Comparison of ENCODE assay signal across 14 cellular contexts in the genomic region with DNA sequence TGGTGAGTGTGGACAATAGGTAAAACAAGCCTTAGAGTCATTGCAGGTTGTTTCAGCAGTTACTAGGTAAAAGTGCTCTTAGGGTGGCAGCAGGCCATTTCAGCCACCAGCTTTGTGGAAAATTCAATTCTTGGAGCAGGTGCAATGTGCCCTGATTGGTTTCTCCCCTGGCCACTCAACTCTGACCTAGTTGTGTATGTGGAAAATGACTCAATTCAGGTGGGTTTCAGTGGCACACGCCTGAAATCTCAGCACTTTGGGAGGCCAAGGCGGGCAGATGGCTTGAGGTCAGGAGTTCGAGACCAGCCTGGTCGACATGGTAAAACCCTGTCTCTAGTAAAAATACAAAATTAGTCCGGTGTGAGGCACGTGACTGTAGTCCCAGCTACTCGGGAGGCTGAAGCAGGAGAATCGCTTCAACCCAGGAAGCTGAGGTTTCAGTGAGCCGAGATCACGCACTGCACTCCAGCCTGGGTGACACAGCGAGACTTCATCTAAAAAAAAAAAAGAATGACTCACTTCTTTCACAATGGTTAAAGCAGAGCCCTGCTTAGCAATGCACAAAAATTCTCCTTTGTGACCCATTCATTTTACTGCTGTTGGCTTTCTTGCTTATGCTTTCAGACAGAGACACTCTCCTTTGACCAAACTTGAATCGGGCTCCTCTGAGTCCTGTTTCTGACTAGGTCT. TPM values are rescaled to one million over a fixed set of nuclear protein-coding genes. Genes with fewer than 3 reads are reported as not detected.
DNase-seq lines count a peak whose midpoint lies in the region; ATAC-seq, FAIRE-seq and TF ChIP-seq lines count a peak whose summit lies in the region.
"Not testable (repeated sequence)": the region's sequence is repeated elsewhere in the genome, so short reads cannot be mapped to it uniquely, and the experiment has no call there.
"Had no signal": no experiment of that assay in that cellular context is flagged by ENCODE, and none has a peak within 500 bp of the region (broad histone marks: within the 10 kb centered on the region; RNA-seq: fewer than 3 reads in every experiment).

No MANE protein-coding gene starts in this region.

- not testable (repeated sequence) for H3K9ac ChIP-seq in K562 (ENCODE audit: insufficient read depth in 1 of 2, low read depth in 2 of 2, low read length in 2 of 2)

- H3K27ac ChIP-seq in CD4-positive, CD25-positive, alpha-beta regulatory T cell (ENCODE audit: insufficient read depth, low read length, poor library complexity, severe bottlenecking); RWPE2 (ENCODE audit: poor library complexity, severe bottlenecking); K562 (ENCODE audit: extremely low read depth, low read depth, low read length); foreskin keratinocyte: not testable (repeated sequence)

- H3K4me3 Mint-ChIP-seq in CD4-positive, CD25-positive, alpha-beta regulatory T cell; activated CD8-positive, alpha-beta T cell treated with anti-CD3 and anti-CD28 coated beads for 36 hours; activated T-helper 17 cell treated with anti-CD3 and anti-CD28 coated beads, Interleukin-2, amount 50 U/mL, for 72 hours: not testable (repeated sequence)

- WGBS in K562 (ENCODE audit: insufficient coverage, low coverage, missing lambda C conversion rate): no CpG with 5 or more reads among the region's 12 CpGs

- not testable (repeated sequence) for H3K9me3 ChIP-seq in CD4-positive, CD25-positive, alpha-beta regulatory T cell (ENCODE audit: control insufficient read depth in 2 of 2, low read length in 2 of 2); RWPE2 (ENCODE audit: severe bottlenecking); K562 (replicated peaks; ENCODE audit: control insufficient read depth, insufficient read depth, low read depth, low read length)

- in situ Hi-C loops in K562 (cut with MboI): not testable (repeated sequence)

- not testable (repeated sequence) for H3K4me2 ChIP-seq in K562 (ENCODE audit: insufficient read depth, low read length)

- H3K27me3 Mint-ChIP-seq in CD4-positive, CD25-positive, alpha-beta regulatory T cell; activated CD8-positive, alpha-beta T cell treated with anti-CD3 and anti-CD28 coated beads for 36 hours; activated T-helper 17 cell treated with anti-CD3 and anti-CD28 coated beads, Interleukin-2, amount 50 U/mL, for 72 hours: not testable (repeated sequence)

- H3K36me3 ChIP-seq in CD4-positive, CD25-positive, alpha-beta regulatory T cell (ENCODE audit: control insufficient read depth, insufficient read depth, low read length); RWPE2 (ENCODE audit: low read depth); K562 (ENCODE audit: control insufficient read depth, insufficient read depth, low read length): not testable (repeated sequence)

- peak; percentile 40 to 67 for ATAC-seq in CD4-positive, CD25-positive, alpha-beta regulatory T cell (ENCODE audit: low read depth in 2 of 2)
- ATAC-seq in HG02870 (IDR thresholded peaks at IDR 0.05; ENCODE audit: unreplicated experiment): peak; percentile 55
- ATAC-seq in RWPE2 (ENCODE audit: low read depth): peak; percentile 69
- peak; percentile 98 for ATAC-seq in activated CD8-positive, alpha-beta T cell treated with anti-CD3 and anti-CD28 coated beads for 36 hours
- peak; percentile 99 for ATAC-seq in activated T-helper 17 cell treated with anti-CD3 and anti-CD28 coated beads, Interleukin-2, amount 50 U/mL, for 72 hours (replicated peaks)
- ATAC-seq in K562: peak; percentile 61; the same call in 2 of the 3 replicates
- peak; percentile 81 for ATAC-seq in foreskin keratinocyte
- peak; percentile 83 for ATAC-seq in stimulated activated naive CD8-positive, alpha-beta T cell treated with anti-CD3 and anti-CD28 coated beads, Interleukin-15, Interleukin-2, amounts not matched to agents 100 U/mL and 50 U/mL, for 24 hours

- TF ChIP-seq RAD21 in K562 (CRISPR knock-in tag; conservative IDR thresholded peaks at IDR 0.05 in 1 of 2, IDR thresholded peaks at IDR 0.05 in 1 of 2): not testable (repeated sequence)

- not testable (repeated sequence) for DNase-seq in CD4-positive, CD25-positive, alpha-beta regulatory T cell; RWPE2 (ENCODE audit: low spot score); activated CD8-positive, alpha-beta T cell treated with anti-CD3 and anti-CD28 coated beads for 36 hours; K562 (ENCODE audit: extremely low read depth in 1 of 4, low spot score in 3 of 4); foreskin keratinocyte; stimulated activated naive CD8-positive, alpha-beta T cell treated with anti-CD3 and anti-CD28 coated beads, Interleukin-15, Interleukin-2, amounts not matched to agents 100 U/mL and 50 U/mL, for 24 hours

- H3K9me1 ChIP-seq in K562 (ENCODE audit: control insufficient read depth, insufficient read depth, low read length): not testable (repeated sequence)

- POLR2A ChIA-PET in activated CD8-positive, alpha-beta T cell treated with anti-CD3 and anti-CD28 coated beads for 36 hours (lab: Charles Lee): interaction anchor here (0.6 kb wide), 1 partner anchor 139 kb away, joined by 3 read pairs; no protein-coding TSS in a partner anchor
- POLR2A ChIA-PET in K562 (lab: Yijun Ruan, JAX): not testable (repeated sequence)

- not testable (repeated sequence) for TF ChIP-seq POLR2A in K562 (conservative IDR thresholded peaks at IDR 0.05)

- intact Hi-C loops in activated CD8-positive, alpha-beta T cell treated with anti-CD3 and anti-CD28 coated beads for 36 hours (cut with micrococcal nuclease); K562 (cut with micrococcal nuclease): not testable (repeated sequence)

- not testable (repeated sequence) for TF ChIP-seq EP300 in K562 (IDR thresholded peaks at IDR 0.05; ENCODE audit: low read length)

- H4K20me1 ChIP-seq in K562 (replicated peaks; ENCODE audit: control insufficient read depth, insufficient read depth, low read length): not testable (repeated sequence)

- H3K27me3 ChIP-seq in CD4-positive, CD25-positive, alpha-beta regulatory T cell (ENCODE audit: control insufficient read depth, insufficient read depth, low read length); RWPE2 (ENCODE audit: insufficient read depth, poor library complexity, severe bottlenecking); K562 (ENCODE audit: control insufficient read depth in 2 of 2, insufficient read depth in 2 of 2, low read length in 2 of 2); foreskin keratinocyte: not testable (repeated sequence)

- H3K79me2 ChIP-seq in K562 (ENCODE audit: control insufficient read depth, insufficient read depth, low read length): not testable (repeated sequence)

- H3K9me3 Mint-ChIP-seq in CD4-positive, CD25-positive, alpha-beta regulatory T cell; activated CD8-positive, alpha-beta T cell treated with anti-CD3 and anti-CD28 coated beads for 36 hours; activated T-helper 17 cell treated with anti-CD3 and anti-CD28 coated beads, Interleukin-2, amount 50 U/mL, for 72 hours: not testable (repeated sequence)

- H3K4me3 ChIP-seq in CD4-positive, CD25-positive, alpha-beta regulatory T cell (ENCODE audit: low read depth, low read length); RWPE2 (ENCODE audit: severe bottlenecking); K562: not testable (repeated sequence)

- CTCF ChIA-PET in activated CD8-positive, alpha-beta T cell treated with anti-CD3 and anti-CD28 coated beads for 36 hours (lab: Charles Lee); K562 (lab: Yijun Ruan, JAX; ENCODE audit: low intra/inter-chr PET ratio): not testable (repeated sequence)

- H2AFZ ChIP-seq in K562 (ENCODE audit: low read depth, low read length): not testable (repeated sequence)

- not testable (repeated sequence) for H3K4me1 Mint-ChIP-seq in CD4-positive, CD25-positive, alpha-beta regulatory T cell; activated CD8-positive, alpha-beta T cell treated with anti-CD3 and anti-CD28 coated beads for 36 hours (ENCODE audit: low read depth); activated T-helper 17 cell treated with anti-CD3 and anti-CD28 coated beads, Interleukin-2, amount 50 U/mL, for 72 hours

- not testable (repeated sequence) for H3K36me3 Mint-ChIP-seq in CD4-positive, CD25-positive, alpha-beta regulatory T cell; activated CD8-positive, alpha-beta T cell treated with anti-CD3 and anti-CD28 coated beads for 36 hours (ENCODE audit: low read depth); activated T-helper 17 cell treated with anti-CD3 and anti-CD28 coated beads, Interleukin-2, amount 50 U/mL, for 72 hours (ENCODE audit: low read depth)

- TF ChIP-seq CTCF in RWPE2 (IDR thresholded peaks at IDR 0.05; ENCODE audit: poor library complexity, severe bottlenecking); activated CD8-positive, alpha-beta T cell treated with anti-CD3 and anti-CD28 coated beads for 36 hours (IDR thresholded peaks at IDR 0.05); K562 (IDR thresholded peaks at IDR 0.05 in 2 of 3, conservative IDR thresholded peaks at IDR 0.05 in 1 of 3; ENCODE audit: insufficient read depth in 2 of 3, low read depth in 1 of 3, low read length in 3 of 3); foreskin keratinocyte (conservative IDR thresholded peaks at IDR 0.05): not testable (repeated sequence)

- not testable (repeated sequence) for BruUV-seq in K562 (replicated peaks; lab: Mats Ljungman, UMichigan)

- H3K4me1 ChIP-seq in CD4-positive, CD25-positive, alpha-beta regulatory T cell (ENCODE audit: control insufficient read depth, insufficient read depth, low read length, poor library complexity, severe bottlenecking); RWPE2 (ENCODE audit: insufficient read depth, poor library complexity, severe bottlenecking); K562 (replicated peaks in 1 of 2; ENCODE audit: control insufficient read depth in 2 of 2, insufficient read depth in 2 of 2, low read length in 2 of 2); foreskin keratinocyte: not testable (repeated sequence)

- H3K27ac Mint-ChIP-seq in CD4-positive, CD25-positive, alpha-beta regulatory T cell; activated CD8-positive, alpha-beta T cell treated with anti-CD3 and anti-CD28 coated beads for 36 hours; activated T-helper 17 cell treated with anti-CD3 and anti-CD28 coated beads, Interleukin-2, amount 50 U/mL, for 72 hours: not testable (repeated sequence)

- not testable (repeated sequence) for FAIRE-seq in K562 (lab: Jason Lieb, UNC)

RNA-seq across cellular contexts. Expression of gene SSX4B, which starts 15.4 kb away (rescaled TPM):
- total RNA-seq in CD4-positive, CD25-positive, alpha-beta regulatory T cell: not detected
- polyA plus RNA-seq in CD4-positive, CD25-positive, alpha-beta regulatory T cell: not detected
- not detected for total RNA-seq in activated CD8-positive, alpha-beta T cell treated with anti-CD3 and anti-CD28 coated beads for 36 hours
- total RNA-seq in activated T-helper 17 cell treated with anti-CD3 and anti-CD28 coated beads, Interleukin-2, amount 50 U/mL, for 72 hours: not detected
- total RNA-seq in K562 (2011; cell fraction: chromatin; rRNA removed; ENCODE audit: low replicate concordance): not detected in 2 replicates
- not detected in 2 replicates for total RNA-seq in K562 (2011; cell fraction: nucleolus; rRNA removed)
- 0.44 TPM in 1 of 2 replicates, not detected in the other for total RNA-seq in K562 (2011; cell fraction: nucleoplasm; rRNA removed)
- total RNA-seq in K562 (2014; rRNA removed): not detected in 2 replicates
- total RNA-seq in K562 (2014; rRNA removed; fragmentation: Illumina TruSeq; extraction: Trizol): 4.9 and 8.3 TPM in 2 replicates
- total RNA-seq in K562 (2015; rRNA removed; fragmentation: Illumina TruSeq; extraction: Trizol): 4.2 and 6.0 TPM in 2 replicates
- 3.0 TPM in 2 replicates for total RNA-seq in K562 (2021)
- polyA plus RNA-seq in K562 (2011; rRNA removed): 0.29 and 0.72 TPM in 2 replicates
- 0.30 and 1.0 TPM in 2 replicates for polyA plus RNA-seq in K562 (2011; cell fraction: cytosol; rRNA removed)
- 0.35 TPM in 1 of 2 replicates, not detected in the other for polyA plus RNA-seq in K562 (2011; cell fraction: nucleus; rRNA removed)
- 6.7 and 27.6 TPM in 2 replicates for polyA plus RNA-seq in K562 (2012)
- 10.0 TPM in 1 of 2 replicates, not detected in the other for polyA plus RNA-seq in K562 (2014; fragmentation: Illumina TruSeq; extraction: Trizol)
- 1 to 10 TPM; 7.0 to 8.8 TPM for polyA plus RNA-seq in K562 (2014; fragmentation: Nextera tagmentation; extraction: Ambion mirVana)
- 4.2 TPM in 1 of 2 replicates, not detected in the other for polyA plus RNA-seq in K562 (2014; rRNA removed)
- polyA minus RNA-seq in K562 (2011; rRNA and poly(A)+ RNA removed): 0.66 TPM in 1 of 2 replicates, not detected in the other
- not detected in 2 replicates for polyA minus RNA-seq in K562 (2011; cell fraction: cytosol; rRNA and poly(A)+ RNA removed)
- polyA minus RNA-seq in K562 (2011; cell fraction: nucleus; rRNA and poly(A)+ RNA removed): not detected in 2 replicates
- not detected in 2 replicates for total RNA-seq in foreskin keratinocyte
- not detected in 2 replicates for polyA plus RNA-seq in foreskin keratinocyte
- total RNA-seq: CD8-positive, alpha-beta memory T cell; GM23248; H4; HT-29 had no signal
- polyA plus RNA-seq: A549; BJ; CD8-positive, alpha-beta memory T cell; GM23248 had no signal

RNA-seq across cellular contexts. Expression of gene SLC38A5, which starts 42.9 kb away (rescaled TPM):
- 23.3 TPM for total RNA-seq in CD4-positive, CD25-positive, alpha-beta regulatory T cell
- 10 to 100 TPM; 12.9 to 23.7 (median 19.3) TPM for polyA plus RNA-seq in CD4-positive, CD25-positive, alpha-beta regulatory T cell
- 10 to 100 TPM; 82.1 to 92.6 TPM for total RNA-seq in activated CD8-positive, alpha-beta T cell treated with anti-CD3 and anti-CD28 coated beads for 36 hours
- total RNA-seq in activated T-helper 17 cell treated with anti-CD3 and anti-CD28 coated beads, Interleukin-2, amount 50 U/mL, for 72 hours: 100 to 1,000 TPM; 130 to 170 TPM
- total RNA-seq in K562 (2011; cell fraction: chromatin; rRNA removed; ENCODE audit: low replicate concordance): 149 and 408 TPM in 2 replicates
- 510 and 535 TPM in 2 replicates for total RNA-seq in K562 (2011; cell fraction: nucleolus; rRNA removed)
- 308 and 339 TPM in 2 replicates for total RNA-seq in K562 (2011; cell fraction: nucleoplasm; rRNA removed)
- total RNA-seq in K562 (2014; rRNA removed): 142 and 201 TPM in 2 replicates
- total RNA-seq in K562 (2014; rRNA removed; fragmentation: Illumina TruSeq; extraction: Trizol): 72.6 and 88.6 TPM in 2 replicates
- total RNA-seq in K562 (2015; rRNA removed; fragmentation: Illumina TruSeq; extraction: Trizol): 128 and 129 TPM in 2 replicates
- total RNA-seq in K562 (2021): 213 and 228 TPM in 2 replicates
- 163 and 193 TPM in 2 replicates for polyA plus RNA-seq in K562 (2011; rRNA removed)
- 284 and 627 TPM in 2 replicates for polyA plus RNA-seq in K562 (2011; cell fraction: cytosol; rRNA removed)
- 364 and 581 TPM in 2 replicates for polyA plus RNA-seq in K562 (2011; cell fraction: nucleus; rRNA removed)
- polyA plus RNA-seq in K562 (2012): 62.8 and 197 TPM in 2 replicates
- 204 and 238 TPM in 2 replicates for polyA plus RNA-seq in K562 (2014; fragmentation: Illumina TruSeq; extraction: Trizol)
- polyA plus RNA-seq in K562 (2014; fragmentation: Nextera tagmentation; extraction: Ambion mirVana): 10 to 100 TPM in 1 of 2 experiments, 1 to 10 TPM in 1; 9.3 to 31.2 TPM
- 199 and 251 TPM in 2 replicates for polyA plus RNA-seq in K562 (2014; rRNA removed)
- 113 and 240 TPM in 2 replicates for polyA minus RNA-seq in K562 (2011; rRNA and poly(A)+ RNA removed)
- polyA minus RNA-seq in K562 (2011; cell fraction: cytosol; rRNA and poly(A)+ RNA removed): 150 and 177 TPM in 2 replicates
- 42.9 and 49.0 TPM in 2 replicates for polyA minus RNA-seq in K562 (2011; cell fraction: nucleus; rRNA and poly(A)+ RNA removed)
- total RNA-seq in foreskin keratinocyte: 170 and 252 TPM in 2 replicates
- polyA plus RNA-seq in foreskin keratinocyte: 216 and 317 TPM in 2 replicates

RNA-seq across cellular contexts. Expression of gene SSX4, which starts 43.8 kb away (rescaled TPM):
- total RNA-seq in CD4-positive, CD25-positive, alpha-beta regulatory T cell: not detected
- polyA plus RNA-seq in CD4-positive, CD25-positive, alpha-beta regulatory T cell: not detected
- total RNA-seq in activated CD8-positive, alpha-beta T cell treated with anti-CD3 and anti-CD28 coated beads for 36 hours: not detected
- total RNA-seq in activated T-helper 17 cell treated with anti-CD3 and anti-CD28 coated beads, Interleukin-2, amount 50 U/mL, for 72 hours: not detected
- not detected in 2 replicates for total RNA-seq in K562 (2011; cell fraction: chromatin; rRNA removed; ENCODE audit: low replicate concordance)
- total RNA-seq in K562 (2011; cell fraction: nucleolus; rRNA removed): not detected in 2 replicates
- total RNA-seq in K562 (2011; cell fraction: nucleoplasm; rRNA removed): 0.44 TPM in 1 of 2 replicates, not detected in the other
- total RNA-seq in K562 (2014; rRNA removed): 6.1 and 6.3 TPM in 2 replicates
- 2.4 TPM in 1 of 2 replicates, not detected in the other for total RNA-seq in K562 (2014; rRNA removed; fragmentation: Illumina TruSeq; extraction: Trizol)
- 3.6 and 6.2 TPM in 2 replicates for total RNA-seq in K562 (2015; rRNA removed; fragmentation: Illumina TruSeq; extraction: Trizol)
- 3.0 TPM in 2 replicates for total RNA-seq in K562 (2021)
- 0.29 and 0.72 TPM in 2 replicates for polyA plus RNA-seq in K562 (2011; rRNA removed)
- polyA plus RNA-seq in K562 (2011; cell fraction: cytosol; rRNA removed): 0.30 and 1.0 TPM in 2 replicates
- 0.35 TPM in 1 of 2 replicates, not detected in the other for polyA plus RNA-seq in K562 (2011; cell fraction: nucleus; rRNA removed)
- 3.6 TPM in 1 of 2 replicates, not detected in the other for polyA plus RNA-seq in K562 (2012)
- polyA plus RNA-seq in K562 (2014; fragmentation: Illumina TruSeq; extraction: Trizol): 3.4 and 9.8 TPM in 2 replicates
- 1 to 10 TPM; 2.9 to 5.9 TPM for polyA plus RNA-seq in K562 (2014; fragmentation: Nextera tagmentation; extraction: Ambion mirVana)
- polyA plus RNA-seq in K562 (2014; rRNA removed): 4.2 and 7.5 TPM in 2 replicates
- polyA minus RNA-seq in K562 (2011; rRNA and poly(A)+ RNA removed): 0.56 and 0.66 TPM in 2 replicates
- polyA minus RNA-seq in K562 (2011; cell fraction: cytosol; rRNA and poly(A)+ RNA removed): not detected in 2 replicates
- polyA minus RNA-seq in K562 (2011; cell fraction: nucleus; rRNA and poly(A)+ RNA removed): not detected in 2 replicates
- not detected in 2 replicates for total RNA-seq in foreskin keratinocyte
- not detected in 2 replicates for polyA plus RNA-seq in foreskin keratinocyte
- total RNA-seq: CD8-positive, alpha-beta memory T cell; GM23248; H4; HT-29 had no signal
- polyA plus RNA-seq: A549; BJ; CD8-positive, alpha-beta memory T cell; GM23248 had no signal

RNA-seq across cellular contexts. Expression of gene FTSJ1, which starts 48.8 kb away (rescaled TPM):
- 64.5 TPM for total RNA-seq in CD4-positive, CD25-positive, alpha-beta regulatory T cell
- polyA plus RNA-seq in CD4-positive, CD25-positive, alpha-beta regulatory T cell: 10 to 100 TPM; 57.9 to 73.1 (median 64.4) TPM
- total RNA-seq in activated CD8-positive, alpha-beta T cell treated with anti-CD3 and anti-CD28 coated beads for 36 hours: 10 to 100 TPM; 73.3 to 82.9 TPM
- total RNA-seq in activated T-helper 17 cell treated with anti-CD3 and anti-CD28 coated beads, Interleukin-2, amount 50 U/mL, for 72 hours: 10 to 100 TPM; 59.8 to 93.5 TPM
- 42.8 and 61.0 TPM in 2 replicates for total RNA-seq in K562 (2011; cell fraction: chromatin; rRNA removed; ENCODE audit: low replicate concordance)
- 58.9 and 60.7 TPM in 2 replicates for total RNA-seq in K562 (2011; cell fraction: nucleolus; rRNA removed)
- total RNA-seq in K562 (2011; cell fraction: nucleoplasm; rRNA removed): 41.1 and 41.9 TPM in 2 replicates
- total RNA-seq in K562 (2014; rRNA removed): 87.2 and 121 TPM in 2 replicates
- 54.7 and 60.1 TPM in 2 replicates for total RNA-seq in K562 (2014; rRNA removed; fragmentation: Illumina TruSeq; extraction: Trizol)
- 72.9 and 75.2 TPM in 2 replicates for total RNA-seq in K562 (2015; rRNA removed; fragmentation: Illumina TruSeq; extraction: Trizol)
- 85.0 and 87.3 TPM in 2 replicates for total RNA-seq in K562 (2021)
- 51.4 and 53.1 TPM in 2 replicates for polyA plus RNA-seq in K562 (2011; rRNA removed)
- polyA plus RNA-seq in K562 (2011; cell fraction: cytosol; rRNA removed): 61.7 and 125 TPM in 2 replicates
- 119 and 153 TPM in 2 replicates for polyA plus RNA-seq in K562 (2011; cell fraction: nucleus; rRNA removed)
- 64.0 and 71.6 TPM in 2 replicates for polyA plus RNA-seq in K562 (2012)
- polyA plus RNA-seq in K562 (2014; fragmentation: Illumina TruSeq; extraction: Trizol): 95.6 and 109 TPM in 2 replicates
- polyA plus RNA-seq in K562 (2014; fragmentation: Nextera tagmentation; extraction: Ambion mirVana): 10 to 100 TPM; 12.2 to 17.4 TPM
- polyA plus RNA-seq in K562 (2014; rRNA removed): 71.6 and 86.8 TPM in 2 replicates
- polyA minus RNA-seq in K562 (2011; rRNA and poly(A)+ RNA removed): 18.1 and 25.3 TPM in 2 replicates
- polyA minus RNA-seq in K562 (2011; cell fraction: cytosol; rRNA and poly(A)+ RNA removed): 28.1 and 30.3 TPM in 2 replicates
- polyA minus RNA-seq in K562 (2011; cell fraction: nucleus; rRNA and poly(A)+ RNA removed): 33.3 and 33.4 TPM in 2 replicates
- total RNA-seq in foreskin keratinocyte: 110 and 160 TPM in 2 replicates
- polyA plus RNA-seq in foreskin keratinocyte: 95.0 and 134 TPM in 2 replicates
